Comparison of ENCODE assay signal across 32 cellular contexts in the genomic region with DNA sequence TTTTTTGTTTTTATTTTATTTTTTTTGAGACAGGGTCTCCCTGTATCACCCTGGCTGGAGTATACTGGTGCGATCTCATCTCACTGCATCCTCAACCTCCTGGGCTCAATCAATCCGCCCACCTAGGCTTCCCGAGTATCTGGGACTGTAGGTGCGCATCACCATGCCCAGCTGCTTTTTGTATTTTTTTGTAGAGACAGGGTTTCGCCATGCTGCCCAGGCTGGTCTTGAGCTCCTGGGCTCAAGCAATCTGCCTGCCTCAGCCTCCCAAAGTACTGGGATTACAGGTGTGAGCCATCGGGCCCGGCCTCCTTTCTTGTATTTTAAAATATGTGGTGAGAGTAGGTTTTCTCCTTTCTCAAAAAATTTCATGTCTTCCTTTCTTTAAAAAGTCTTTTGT.
DNase-seq lines count a peak whose midpoint lies in the region; ATAC-seq, FAIRE-seq and TF ChIP-seq lines count a peak whose summit lies in the region.
"Had no signal": no experiment of that assay in that cellular context is flagged by ENCODE, and none has a peak within 500 bp of the region (broad histone marks: within the 10 kb centered on the region; RNA-seq: fewer than 3 reads in every experiment).

No MANE protein-coding gene starts in this region.

- ATAC-seq in pancreas = no peak
- ATAC-seq: A549; CD8-positive, alpha-beta T cell had no signal

- no peaks in the 10 kb centered on the region for H3K4me1 Mint-ChIP-seq in nephron progenitor cell
- H3K4me1 Mint-ChIP-seq: CD14-positive monocyte had no signal

- H3K27ac ChIP-seq in left ventricle myocardium inferior (replicated peaks) (no peak overlapping the region), pancreas (no peak overlapping the region)
- H3K27ac ChIP-seq: 22Rv1; A549; BLaER1; BLaER1 treated with 17β-estradiol and CSF1 and Interleukin-3, amounts not matched to agents 10 nM and 100 nM; C4-2B had no signal

- H3K27me3 ChIP-seq in left ventricle myocardium inferior (ENCODE audit: low read depth) (no peaks in the 10 kb centered on the region), pancreas (no peaks in the 10 kb centered on the region)
- H3K27me3 ChIP-seq: BE2C; BLaER1; BLaER1 treated with 17β-estradiol and CSF1 and Interleukin-3, amounts not matched to agents 10 nM and 100 nM had no signal

- H3K27me3 Mint-ChIP-seq in nephron progenitor cell (ENCODE audit: low read depth, poor library complexity) = no peaks in the 10 kb centered on the region
- H3K27me3 Mint-ChIP-seq: B cell; CD4-positive, alpha-beta memory T cell; CD4-positive, alpha-beta T cell; CD4-positive, CD25-positive, alpha-beta regulatory T cell; CD8-positive, alpha-beta memory T cell had no signal

- intact Hi-C loops in cardiac septum (cut with DNase I) (no loop called here), left ventricle myocardium inferior (cut with micrococcal nuclease) (no loop called here), pancreas (cut with DNase I) (no loop called here)

- H3K9me3 ChIP-seq in left ventricle myocardium inferior (replicated peaks) (peaks cover 8% of the 10 kb centered on the region), pancreas (no peaks in the 10 kb centered on the region)
- H3K9me3 ChIP-seq: BE2C, Caco-2 had no signal

- H3K4me3 ChIP-seq in left ventricle myocardium inferior (no peak overlapping the region), pancreas (no peak overlapping the region)
- H3K4me3 ChIP-seq: A549; BLaER1; BLaER1 treated with 17β-estradiol and CSF1 and Interleukin-3, amounts not matched to agents 10 nM and 100 nM had no signal

- peak; percentile 63 for DNase-seq in cardiac septum (ENCODE audit: low spot score)
- DNase-seq in left ventricle myocardium inferior = no peak
- DNase-seq in nephron progenitor cell = no peak
- no peak for DNase-seq in pancreas
- DNase-seq: 8988T; ACHN; AML-193; BE2C; C1 segment of cervical spinal cord; Caco-2; Calu3; CD4-positive, alpha-beta memory T cell; CD4-positive, alpha-beta T cell; CD4-positive, CD25-positive, alpha-beta regulatory T cell; CD8-positive, alpha-beta memory T cell; CD8-positive, alpha-beta T cell; COR-L47; DMS 273 treated with DMSO at 0.1 percent for 48 hours; DMS153; DMS53; DMS79; DMS79 treated with DMSO at 0.1 percent for 48 hours; DND-41; EL had no signal

- no peak for TF ChIP-seq CTCF in left ventricle myocardium inferior (IDR thresholded peaks at IDR 0.05; ENCODE audit: borderline replicate concordance)
- no peak for TF ChIP-seq CTCF in nephron progenitor cell (IDR thresholded peaks at IDR 0.05)
- TF ChIP-seq CTCF in pancreas (IDR thresholded peaks at IDR 0.05) = no peak

- no peak for FAIRE-seq in pancreas (lab: Jason Lieb, UNC)
- FAIRE-seq: A204.1, A549 had no signal

- H3K4me1 ChIP-seq in left ventricle myocardium inferior = peaks cover 12% of the 10 kb centered on the region
- peaks cover 0 to 9% (median 0%) of the 10 kb centered on the region in 3 donors for H3K4me1 ChIP-seq in pancreas
- H3K4me1 ChIP-seq: BE2C; BLaER1; BLaER1 treated with 17β-estradiol and CSF1 and Interleukin-3, amounts not matched to agents 10 nM and 100 nM; Caco-2 had no signal

- H3K36me3 ChIP-seq in left ventricle myocardium inferior (no peaks in the 10 kb centered on the region), pancreas (no peaks in the 10 kb centered on the region)
- H3K36me3 ChIP-seq: BE2C; BLaER1; BLaER1 treated with 17β-estradiol and CSF1 and Interleukin-3, amounts not matched to agents 10 nM and 100 nM had no signal

- 97 to 98% methylated on average over 7 of the region's 7 CpGs for WGBS in pancreas, 2 donors

- no peak overlapping the region for H3K4me3 Mint-ChIP-seq in nephron progenitor cell
- H3K4me3 Mint-ChIP-seq: B cell; CD14-positive monocyte; CD4-positive, alpha-beta memory T cell; CD4-positive, alpha-beta T cell; CD4-positive, CD25-positive, alpha-beta regulatory T cell; CD8-positive, alpha-beta memory T cell; CD8-positive, alpha-beta T cell had no signal

- H3K36me3 Mint-ChIP-seq in nephron progenitor cell (ENCODE audit: low read depth) = peaks cover 26% of the 10 kb centered on the region

- H3K27ac Mint-ChIP-seq in nephron progenitor cell = peak overlapping the region; percentile 70
- H3K27ac Mint-ChIP-seq: B cell; CD14-positive monocyte; CD4-positive, alpha-beta memory T cell; CD4-positive, alpha-beta T cell; CD4-positive, CD25-positive, alpha-beta regulatory T cell; CD8-positive, alpha-beta memory T cell; CD8-positive, alpha-beta T cell had no signal

- peaks cover 19% of the 10 kb centered on the region for H3K9me3 Mint-ChIP-seq in nephron progenitor cell
